In genomic region chr4:47747846-47748494, GRCh38 we compare ENCODE assay signal across 21 cellular contexts.
DNase-seq lines count a peak whose midpoint lies in the region; ATAC-seq and TF ChIP-seq lines count a peak whose summit lies in the region.
"Had no signal": no experiment of that assay in that cellular context is flagged by ENCODE, and none has a peak within 500 bp of the region (broad histone marks: within the 10 kb centered on the region; RNA-seq: fewer than 3 reads in every experiment).

No MANE protein-coding gene starts in this region.

- peak overlapping the region; percentile 80; the same call in 1 of the 2 replicates for H2AFZ ChIP-seq in GM23338

- H3K9me3 Mint-ChIP-seq in GM23338, result peaks cover 11% of the 10 kb centered on the region

- no peaks in the 10 kb centered on the region for H3K9me2 ChIP-seq in GM23338 (ENCODE audit: insufficient read depth)

- no peaks in the 10 kb centered on the region for H3F3A ChIP-seq in GM23338 (replicated peaks; ENCODE audit: low read depth)

- H3K27me3 ChIP-seq in GM23338 (ENCODE audit: insufficient read depth) (no peaks in the 10 kb centered on the region), left ventricle myocardium inferior (ENCODE audit: low read depth) (no peaks in the 10 kb centered on the region)
- H3K27me3 ChIP-seq: BE2C had no signal

- TF ChIP-seq CTCF in GM23338 (conservative IDR thresholded peaks at IDR 0.05; ENCODE audit: low read depth in 2 of 2) (no peak), left ventricle myocardium inferior (IDR thresholded peaks at IDR 0.05; ENCODE audit: borderline replicate concordance) (no peak)

- H3K36me3 ChIP-seq in GM23338 (ENCODE audit: insufficient read depth) (no peaks in the 10 kb centered on the region), left ventricle myocardium inferior (peaks cover 6% of the 10 kb centered on the region)
- H3K36me3 ChIP-seq: BE2C had no signal

- H3K4me1 ChIP-seq in GM23338 (ENCODE audit: insufficient read depth), result peaks cover 17% of the 10 kb centered on the region
- peaks cover 65% of the 10 kb centered on the region for H3K4me1 ChIP-seq in left ventricle myocardium inferior
- H3K4me1 ChIP-seq: BE2C had no signal

- no peaks in the 10 kb centered on the region for H4K20me1 ChIP-seq in GM23338 (replicated peaks; ENCODE audit: insufficient read depth)

- H3K9me3 ChIP-seq in left ventricle myocardium inferior (replicated peaks), result peaks cover 10% of the 10 kb centered on the region
- H3K9me3 ChIP-seq: BE2C had no signal

- peaks cover 19% of the 10 kb centered on the region for H3K4me1 Mint-ChIP-seq in GM23338
- H3K4me1 Mint-ChIP-seq: IgD-negative memory B cell had no signal

- H3K79me2 ChIP-seq in GM23338 (replicated peaks; ENCODE audit: insufficient read depth), result no peaks in the 10 kb centered on the region

- no peak overlapping the region for H3K4me2 ChIP-seq in GM23338

- H3K36me3 Mint-ChIP-seq in GM23338 (ENCODE audit: low read depth), result peaks cover 3% of the 10 kb centered on the region; the same call in 2 of the 3 replicates
- H3K36me3 Mint-ChIP-seq: CD4-positive, CD25-positive, alpha-beta regulatory T cell; CD8-positive, alpha-beta memory T cell; IgD-negative memory B cell had no signal

- H3K4me3 Mint-ChIP-seq in GM23338, result no peak overlapping the region
- H3K4me3 Mint-ChIP-seq: CD4-positive, CD25-positive, alpha-beta regulatory T cell; CD8-positive, alpha-beta memory T cell; HFFc6; IgD-negative memory B cell had no signal

- no peak for DNase-seq in GM23338 (ENCODE audit: low spot score)
- DNase-seq in Right ventricle myocardium superior, result no peak
- no peak for DNase-seq in left ventricle myocardium inferior
- no peak for DNase-seq in kidney glomerular epithelial cell (lab: John Stamatoyannopoulos, UW)
- DNase-seq: ACHN; BE2C; C1 segment of cervical spinal cord; CD4-positive, CD25-positive, alpha-beta regulatory T cell; CD8-positive, alpha-beta memory T cell; COR-L47; DMS 273 treated with DMSO at 0.1 percent for 48 hours; DMS53; DND-41; GOT3; H7; HFFc6 had no signal

- ATAC-seq in GM23338 (no peak), Right ventricle myocardium superior (ENCODE audit: poor library complexity) (peak; percentile 85), GM18520 (IDR thresholded peaks at IDR 0.05; ENCODE audit: unreplicated experiment) (no peak), HG03565 (IDR thresholded peaks at IDR 0.05; ENCODE audit: unreplicated experiment) (no peak)
- ATAC-seq: HCT116, HepG2 had no signal

- H3K27me3 Mint-ChIP-seq in GM23338 (ENCODE audit: insufficient read depth, low read depth, poor library complexity), result peaks cover 2% of the 10 kb centered on the region

- no peak overlapping the region for H3K4me3 ChIP-seq in GM23338
- H3K4me3 ChIP-seq in left ventricle myocardium inferior, result no peak overlapping the region

- no peak overlapping the region for H3K27ac ChIP-seq in GM23338 (ENCODE audit: low read depth)
- H3K27ac ChIP-seq in left ventricle myocardium inferior (replicated peaks), result peak overlapping the region; percentile 89

- intact Hi-C loops in Right ventricle myocardium superior (cut with DNase I), result no loop called here
- intact Hi-C loops in left ventricle myocardium inferior (cut with micrococcal nuclease), result no loop called here

- H3K27ac Mint-ChIP-seq in GM23338, result no peak overlapping the region
- H3K27ac Mint-ChIP-seq: CD4-positive, CD25-positive, alpha-beta regulatory T cell; CD8-positive, alpha-beta memory T cell; HFFc6; IgD-negative memory B cell had no signal

TF ChIP-seq in GM23338, 12 proteins besides CTCF, POLR2A, EP300 and RAD21 (continues in another document):
- TF ChIP-seq ZNF331 (CRISPR knock-in tag; IDR thresholded peaks at IDR 0.05; ENCODE audit: low read depth), result no peak
- TF ChIP-seq ETS1 (IDR thresholded peaks at IDR 0.05), result no peak
- TF ChIP-seq POLR2AphosphoS5 (IDR thresholded peaks at IDR 0.05; ENCODE audit: low read depth), result no peak
- TF ChIP-seq JUNB (IDR thresholded peaks at IDR 0.05; ENCODE audit: unreplicated experiment), result no peak
- TF ChIP-seq EZH2phosphoT487 (IDR thresholded peaks at IDR 0.05; ENCODE audit: unreplicated experiment), result no peak
- no peak for TF ChIP-seq ZNF114 (CRISPR knock-in tag; IDR thresholded peaks at IDR 0.05)
- TF ChIP-seq REST (IDR thresholded peaks at IDR 0.05; ENCODE audit: unreplicated experiment), result no peak
